8 cellular contexts compared by ENCODE assay signal in the genomic region with DNA sequence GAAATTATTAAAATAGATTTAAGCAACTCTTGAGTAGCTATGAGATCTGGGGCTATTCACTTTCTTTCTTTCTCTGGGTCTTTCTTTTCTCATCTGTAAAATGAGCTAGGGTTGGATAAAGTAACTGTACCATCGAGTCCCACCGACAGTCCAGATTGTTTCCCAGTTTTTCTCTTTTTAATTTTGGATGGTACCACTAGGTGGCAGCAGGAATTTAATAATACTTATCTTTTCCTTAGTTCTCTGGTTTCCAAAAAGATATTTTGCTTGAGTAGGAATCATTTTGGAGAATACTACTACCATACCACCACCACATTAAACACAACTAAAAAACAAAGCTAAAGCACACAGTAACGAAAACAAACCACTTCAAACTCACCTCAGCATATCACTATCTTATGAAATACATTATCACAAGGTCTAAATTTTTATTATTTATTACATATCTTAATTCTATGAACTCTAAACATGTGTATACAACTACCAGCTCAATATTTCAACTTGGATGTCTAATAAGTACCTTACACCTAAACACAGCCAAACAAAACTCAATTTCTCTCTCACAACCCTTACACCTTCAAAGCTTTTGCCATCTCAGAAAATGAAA.
A peak's percentile ranks its signal among the peaks of the same experiment; 100 is the strongest.
DNase-seq lines count a peak whose midpoint lies in the region; ATAC-seq and TF ChIP-seq lines count a peak whose summit lies in the region.

No MANE protein-coding gene starts in this region.

- no peak overlapping the region for H3K9ac ChIP-seq in GM23248

- no peaks in the 10 kb centered on the region for H4K20me1 ChIP-seq in GM23248 (ENCODE audit: insufficient read depth)

- no peak overlapping the region for H2AFZ ChIP-seq in GM23248

- DNase-seq in AG04449 (ENCODE audit: low read depth, low spot score) (no peak), GM23248 (peak; percentile 43), SK-MEL-5 (ENCODE audit: low read depth, low spot score) (peak; percentile 64), iPS-NIHi7 (ENCODE audit: extremely low spot score) (peak; percentile 16), DMS153 (lab: John Stamatoyannopoulos, UW) (no peak), T1000 (lab: John Stamatoyannopoulos, UW) (no peak)

- no peaks in the 10 kb centered on the region for H3F3A ChIP-seq in GM23248 (ENCODE audit: insufficient read depth)

- H3K4me1 ChIP-seq in GM23248 (ENCODE audit: insufficient read depth), result no peaks in the 10 kb centered on the region

- POLR2A ChIA-PET in AG04449 (lab: Yijun Ruan, JAX), result no interaction called here

- H3K79me2 ChIP-seq in GM23248 (ENCODE audit: insufficient read depth), result no peaks in the 10 kb centered on the region

- no peak overlapping the region for H3K27ac ChIP-seq in GM23248

- H3K4me3 ChIP-seq in AG04449 (ENCODE audit: low read depth, low read length), result no peak overlapping the region
- no peak overlapping the region for H3K4me3 ChIP-seq in GM23248

- no peaks in the 10 kb centered on the region for H3K9me2 ChIP-seq in GM23248 (ENCODE audit: insufficient read depth)

- WGBS in GM23248 (ENCODE audit: low coverage in 1 of 2, low lambda C conversion rate in 2 of 2, missing lambda C conversion rate in 2 of 2), 2 experiments, result 5 to 7% methylated on average over 3 of the region's 3 CpGs

- H3K27me3 ChIP-seq in GM23248 (replicated peaks; ENCODE audit: insufficient read depth), result no peaks in the 10 kb centered on the region

- no peaks in the 10 kb centered on the region for H3K36me3 ChIP-seq in GM23248 (ENCODE audit: low read depth)

- no peak for ATAC-seq in GM21447 (IDR thresholded peaks at IDR 0.05; ENCODE audit: unreplicated experiment)
- ATAC-seq in GM18870 (IDR thresholded peaks at IDR 0.05; ENCODE audit: unreplicated experiment), result no peak

- CTCF ChIA-PET in AG04449 (lab: Yijun Ruan, JAX), result interaction anchor here (0.6 to 3.7 kb wide), 26 partner anchors 10 to 1429 kb away, joined by 3 to 41 read pairs (median 4); no protein-coding TSS in a partner anchor

- H3K9me3 ChIP-seq in GM23248 (ENCODE audit: low read depth), result no peaks in the 10 kb centered on the region

- H3K4me2 ChIP-seq in GM23248 (ENCODE audit: unreplicated experiment), result no peak overlapping the region

- TF ChIP-seq CTCF in AG04449 (IDR thresholded peaks at IDR 0.05; ENCODE audit: insufficient read depth, low read length, missing control alignments), result peak; percentile 23

- in situ Hi-C loops in GM23248 (cut with MboI) (loop anchor here (25.0 kb wide), 2 partner anchors 879 to 1479 kb away; a partner anchor contains a TSS), SK-MEL-5 (cut with HindIII; ENCODE audit: low pct_unique_long_range_greater_than_20kb, low sequenced_read_pairs) (no loop called here)

Comparison
In these comparisons a context has a peak if more than half of its experiments do, and no peak if none do; other contexts are left out.
1. DNase-seq: peak in GM23248 (single experiment), SK-MEL-5 (single experiment) and iPS-NIHi7 (single experiment); none in AG04449 (single experiment), DMS153 (single experiment) and T1000 (single experiment).